In genomic region chr12:31728289-31728916, GRCh38 we compare ENCODE assay signal across 8 cellular contexts. TPM values are rescaled to one million over a fixed set of nuclear protein-coding genes. Genes with fewer than 3 reads are reported as not detected.
DNase-seq lines count a peak whose midpoint lies in the region; ATAC-seq and TF ChIP-seq lines count a peak whose summit lies in the region.

No MANE protein-coding gene starts in this region.

- H3K36me3 ChIP-seq in ascending aorta (no peaks in the 10 kb centered on the region), skeletal muscle tissue (ENCODE audit: control insufficient read depth in 3 of 3, insufficient read depth in 3 of 3, low read length in 3 of 3) (no peaks in the 10 kb centered on the region)

- H3K27ac ChIP-seq in ascending aorta (peak overlapping the region; percentile 92 to 96), skeletal muscle tissue (ENCODE audit: low read depth, low read length) (peak overlapping the region; percentile 94)

- DNase-seq in AG10803 (ENCODE audit: low read depth) (no peak), NCI-H2171 (lab: John Stamatoyannopoulos, UW) (peak; percentile 23), ascending aorta (ENCODE audit: low spot score in 2 of 2) (no peak), iPS-NIHi7 (ENCODE audit: extremely low spot score) (peak; percentile 33), globus pallidus (ENCODE audit: low spot score) (no peak)

- TF ChIP-seq CTCF in AG10803 (conservative IDR thresholded peaks at IDR 0.05; ENCODE audit: low read length) (no peak), ascending aorta (IDR thresholded peaks at IDR 0.05) (no peak)

- peak; percentile 21 for ATAC-seq in GM18511 (IDR thresholded peaks at IDR 0.05; ENCODE audit: unreplicated experiment)
- no peak for ATAC-seq in HG03565 (IDR thresholded peaks at IDR 0.05; ENCODE audit: unreplicated experiment)

- H3K9ac ChIP-seq in skeletal muscle tissue (ENCODE audit: low read depth in 1 of 3, low read length in 3 of 3), result peak overlapping the region; percentile 90 to 95 (median 90)

- no peaks in the 10 kb centered on the region for H3K27me3 ChIP-seq in ascending aorta
- H3K27me3 ChIP-seq in skeletal muscle tissue (ENCODE audit: control insufficient read depth in 3 of 3, insufficient read depth in 3 of 3, low read length in 3 of 3), result no peaks in the 10 kb centered on the region

- H3K9me3 ChIP-seq in ascending aorta (peaks cover 4 to 29% of the 10 kb centered on the region in 2 donors), skeletal muscle tissue (ENCODE audit: control insufficient read depth in 3 of 3, low read length in 3 of 3) (no peaks in the 10 kb centered on the region)

- intact Hi-C loops in ascending aorta (cut with DNase I), result loop anchor here (2.0 kb wide), 4 partner anchors 138 to 950 kb away; partner anchors contain the start of genes BICD1, DENND5B, DNM1L and SINHCAF

- H3K4me1 ChIP-seq in ascending aorta (peaks cover 10 to 33% of the 10 kb centered on the region in 2 donors), skeletal muscle tissue (ENCODE audit: control insufficient read depth in 3 of 3, insufficient read depth in 3 of 3, low read length in 3 of 3) (peaks cover 16 to 29% (median 21%) of the 10 kb centered on the region in 3 donors)

- H3K4me3 ChIP-seq in AG10803 (ENCODE audit: low read length), result peak overlapping the region; percentile 88
- peak overlapping the region; percentile 56 to 84 for H3K4me3 ChIP-seq in ascending aorta
- H3K4me3 ChIP-seq in skeletal muscle tissue (ENCODE audit: low read length in 3 of 3), result peak overlapping the region; percentile 83 to 96 (median 92)

RNA-seq across cellular contexts. Expression of gene AMN1, which starts 0.4 kb away (rescaled TPM):
- 0.75 TPM for total RNA-seq in ascending aorta
- total RNA-seq in skeletal muscle tissue, result 11.5 TPM

Comparison
In these comparisons a context has a peak if more than half of its experiments do, and no peak if none do; other contexts are left out.
1. DNase-seq: peak in NCI-H2171 (single experiment) and iPS-NIHi7 (single experiment); none in AG10803 (single experiment), ascending aorta (0 of 2) and globus pallidus (single experiment).
2. Peak in every context shown above with its lines, with median percentiles within 50 percentile points of each other: H3K4me3 ChIP-seq.